1 cellular context compared by ENCODE assay signal in genomic region chr14:65425885-65426284, GRCh38.
TF ChIP-seq lines count a peak whose summit lies in the region.

No MANE protein-coding gene starts in this region.

TF ChIP-seq in GM12878, 131 proteins besides CTCF, POLR2A, EP300 and RAD21 (continues in another document):
- TF ChIP-seq SIN3A (IDR thresholded peaks at IDR 0.05; ENCODE audit: low read depth, low read length) (no peak), RELB (IDR thresholded peaks at IDR 0.05; ENCODE audit: low read depth) (no peak), FOS (IDR thresholded peaks at IDR 0.05; ENCODE audit: borderline replicate concordance, extremely low read depth, insufficient read length) (no peak), SUPT20H (IDR thresholded peaks at IDR 0.05; ENCODE audit: borderline replicate concordance, control insufficient read depth, low read depth, low read length) (no peak), JUNB (IDR thresholded peaks at IDR 0.05) (peak; percentile 50), USF1 (IDR thresholded peaks at IDR 0.05; ENCODE audit: borderline replicate concordance, extremely low read length, insufficient read depth, low read depth, low read length) (no peak), IRF4 (IDR thresholded peaks at IDR 0.05; ENCODE audit: low read depth, low read length) (no peak; the same call in 1 of the 2 replicates), RCOR1 (conservative IDR thresholded peaks at IDR 0.05; ENCODE audit: low read depth, low read length) (no peak), ZSCAN29 (IDR thresholded peaks at IDR 0.05) (no peak), E2F4 (IDR thresholded peaks at IDR 0.05; ENCODE audit: low read depth, low read length) (no peak), TARDBP (IDR thresholded peaks at IDR 0.05; ENCODE audit: borderline replicate concordance) (no peak), POLR2AphosphoS5 (IDR thresholded peaks at IDR 0.05; ENCODE audit: low read length) (no peak), STAT3 (IDR thresholded peaks at IDR 0.05; ENCODE audit: low read depth, low read length) (no peak), NFIC (IDR thresholded peaks at IDR 0.05; ENCODE audit: low read depth, low read length) (peak; percentile 33; the same call in 1 of the 2 replicates), MTA2 (IDR thresholded peaks at IDR 0.05; ENCODE audit: low read depth) (no peak), SKIL (IDR thresholded peaks at IDR 0.05; ENCODE audit: low read depth, poor library complexity, severe bottlenecking) (no peak), RUNX3 (IDR thresholded peaks at IDR 0.05; ENCODE audit: low read length) (peak; percentile 85), ZZZ3 (IDR thresholded peaks at IDR 0.05; ENCODE audit: control insufficient read depth, insufficient read length, low read depth) (no peak), NBN (IDR thresholded peaks at IDR 0.05) (no peak), HCFC1 (IDR thresholded peaks at IDR 0.05; ENCODE audit: low read length) (no peak), ZBTB33 (IDR thresholded peaks at IDR 0.05) (no peak), HDAC6 (IDR thresholded peaks at IDR 0.05; ENCODE audit: unreplicated experiment) (no peak), ZNF622 (IDR thresholded peaks at IDR 0.05) (no peak), BACH1 (IDR thresholded peaks at IDR 0.05; ENCODE audit: borderline replicate concordance) (no peak), NR2C1 (IDR thresholded peaks at IDR 0.05) (no peak), BCL11A (IDR thresholded peaks at IDR 0.05; ENCODE audit: low read depth, low read length) (0 out of 2 replicates have a peak, but pooled peaks have one; percentile 15), MXI1 (IDR thresholded peaks at IDR 0.05; ENCODE audit: low read depth, low read length) (no peak), DPF2 (IDR thresholded peaks at IDR 0.05) (no peak), SREBF1 (IDR thresholded peaks at IDR 0.05; ENCODE audit: low read length) (no peak), HDAC2 (IDR thresholded peaks at IDR 0.05) (no peak), PAX5 (IDR thresholded peaks at IDR 0.05; ENCODE audit: borderline replicate concordance, low read depth, low read length) (no peak), TCF12 (IDR thresholded peaks at IDR 0.05; ENCODE audit: low read depth, low read length) (no peak), MTA3 (IDR thresholded peaks at IDR 0.05; ENCODE audit: borderline replicate concordance, low read length) (no peak), ATF3 (IDR thresholded peaks at IDR 0.05; ENCODE audit: borderline replicate concordance, extremely low read depth, low read depth, low read length) (no peak), FOXK2 (IDR thresholded peaks at IDR 0.05) (no peak), BMI1 (IDR thresholded peaks at IDR 0.05; ENCODE audit: borderline replicate concordance) (no peak), ZBTB4 (CRISPR knock-in tag; IDR thresholded peaks at IDR 0.05) (no peak), BCLAF1 (IDR thresholded peaks at IDR 0.05) (no peak), SIX5 (IDR thresholded peaks at IDR 0.05; ENCODE audit: low read depth, low read length, severe bottlenecking) (no peak), CBX3 (IDR thresholded peaks at IDR 0.05; ENCODE audit: borderline replicate concordance, low read depth) (no peak), NR2F1 (conservative IDR thresholded peaks at IDR 0.05) (peak; percentile 40; the same call in 1 of the 2 replicates), PBX3 (IDR thresholded peaks at IDR 0.05; ENCODE audit: insufficient replicate concordance, low read depth, low read length) (no peak), MYB (IDR thresholded peaks at IDR 0.05; ENCODE audit: borderline replicate concordance, low read depth, low read length) (no peak)
